8 cellular contexts compared by ENCODE assay signal in genomic region chrX:13938053-13938765, GRCh38.
DNase-seq lines count a peak whose midpoint lies in the region; TF ChIP-seq lines count a peak whose summit lies in the region.

No MANE protein-coding gene starts in this region.

- H3K27ac Mint-ChIP-seq in Caco-2 (ENCODE audit: unreplicated experiment) = no peak overlapping the region

- no peaks in the 10 kb centered on the region for H3K36me3 Mint-ChIP-seq in Caco-2 (ENCODE audit: insufficient read depth, unreplicated experiment)

- H3K4me1 Mint-ChIP-seq in Caco-2 (ENCODE audit: low read depth, unreplicated experiment) = no peaks in the 10 kb centered on the region

- TF ChIP-seq CTCF in Caco-2 (IDR thresholded peaks at IDR 0.05; ENCODE audit: insufficient read depth in 1 of 2, low read depth in 1 of 2, low read length in 1 of 2, severe bottlenecking in 1 of 2, unreplicated experiment in 1 of 2) = no peak

- no peaks in the 10 kb centered on the region for H3K4me1 ChIP-seq in Caco-2
- no peaks in the 10 kb centered on the region for H3K4me1 ChIP-seq in iPS DF 6.9 (ENCODE audit: control insufficient read depth, insufficient read depth, low read length)
- peaks cover 6% of the 10 kb centered on the region for H3K4me1 ChIP-seq in skeletal muscle satellite cell (ENCODE audit: control insufficient read depth, insufficient read depth, low read length)

- BruUV-seq in Caco-2 (replicated peaks; lab: Mats Ljungman, UMichigan) = no TSS peak

- no CpG with 5 or more reads among the region's 83 CpGs for WGBS in iPS DF 6.9 (ENCODE audit: insufficient coverage, insufficient read length)

- POLR2A ChIA-PET in Caco-2 (lab: Charles Lee) = no interaction called here

- H3K4me2 ChIP-seq in skeletal muscle satellite cell (ENCODE audit: low read length) = peak overlapping the region; percentile 79

- H3K4me3 ChIP-seq in Caco-2 (ENCODE audit: low read depth, low read length) = peak overlapping the region; percentile 38
- peak overlapping the region; percentile 77; the same call in 1 of the 2 replicates for H3K4me3 ChIP-seq in iPS DF 6.9 (ENCODE audit: low read length)
- peak overlapping the region; percentile 64 for H3K4me3 ChIP-seq in skeletal muscle satellite cell (ENCODE audit: low read length)

- peak overlapping the region; percentile 60 for H3K4me3 Mint-ChIP-seq in Caco-2 (ENCODE audit: unreplicated experiment)

- no peaks in the 10 kb centered on the region for H3K9me3 Mint-ChIP-seq in Caco-2 (ENCODE audit: unreplicated experiment)

- peak overlapping the region; percentile 48 for H3K9ac ChIP-seq in skeletal muscle satellite cell (ENCODE audit: low read depth, low read length)

- CTCF ChIA-PET in Caco-2 (lab: Charles Lee) = no interaction called here

- H3K27me3 Mint-ChIP-seq in Caco-2 (ENCODE audit: insufficient read depth, unreplicated experiment) = peaks cover 12% of the 10 kb centered on the region

- H3K27me3 ChIP-seq in Caco-2 (replicated peaks; ENCODE audit: control insufficient read depth, insufficient read depth, low read length) (no peaks in the 10 kb centered on the region), iPS DF 6.9 (ENCODE audit: control insufficient read depth, insufficient read depth, low read length) (no peaks in the 10 kb centered on the region), skeletal muscle satellite cell (ENCODE audit: control insufficient read depth, insufficient read depth, low read length) (peaks cover 29% of the 10 kb centered on the region)

- DNase-seq in Caco-2 = peak in 1 of 2 experiments; percentile 17
- DNase-seq in NAMALWA (ENCODE audit: low spot score) = peak; percentile 2
- peak in 36 of 58 donors; percentile 1 to 67 (median 28) for DNase-seq in anterior cingulate cortex (lab: John Stamatoyannopoulos, UW)
- no peak for DNase-seq in iPS DF 6.9 (ENCODE audit: low read depth, low spot score)
- no peak for DNase-seq in T-helper 1 cell
- no peak for DNase-seq in OCI-M2 (lab: John Stamatoyannopoulos, UW; ENCODE audit: unreplicated experiment)
- DNase-seq in DMS153 treated with DMSO at 0.1 percent for 48 hours (lab: John Stamatoyannopoulos, UW; ENCODE audit: unreplicated experiment) = no peak

- no peak overlapping the region for H3K27ac ChIP-seq in iPS DF 6.9 (ENCODE audit: low read length)

- intact Hi-C loops in Caco-2 (cut with micrococcal nuclease; ENCODE audit: unreplicated experiment) = loop anchor here (10.0 kb wide), 1 partner anchor 87 kb away; the partner anchor contains the start of gene GEMIN8

- no peaks in the 10 kb centered on the region for H3K9me3 ChIP-seq in Caco-2
- H3K9me3 ChIP-seq in iPS DF 6.9 (ENCODE audit: control insufficient read depth, insufficient read depth, low read length) = no peaks in the 10 kb centered on the region
- H3K9me3 ChIP-seq in skeletal muscle satellite cell (replicated peaks; ENCODE audit: low read length) = no peaks in the 10 kb centered on the region

- no peaks in the 10 kb centered on the region for H3K36me3 ChIP-seq in Caco-2 (ENCODE audit: control insufficient read depth, insufficient read depth, low read length)
- H3K36me3 ChIP-seq in iPS DF 6.9 (ENCODE audit: control insufficient read depth, insufficient read depth, low read length) = peaks cover 2% of the 10 kb centered on the region; the same call in 1 of the 2 replicates
- H3K36me3 ChIP-seq in skeletal muscle satellite cell (ENCODE audit: insufficient read depth, low read length) = no peaks in the 10 kb centered on the region

Comparison
In these comparisons a context has a peak if more than half of its experiments do, and no peak if none do; other contexts are left out.
1. DNase-seq: peak in NAMALWA (single experiment) and anterior cingulate cortex (36 of 58); none in iPS DF 6.9 (single experiment), T-helper 1 cell (0 of 5), OCI-M2 (single experiment) and DMS153 treated with DMSO at 0.1 percent for 48 hours (single experiment).
2. Peak in every context shown above with its lines, with median percentiles within 50 percentile points of each other: H3K4me3 ChIP-seq.